Comparison of ENCODE assay signal across 1 cellular context in the genomic region with DNA sequence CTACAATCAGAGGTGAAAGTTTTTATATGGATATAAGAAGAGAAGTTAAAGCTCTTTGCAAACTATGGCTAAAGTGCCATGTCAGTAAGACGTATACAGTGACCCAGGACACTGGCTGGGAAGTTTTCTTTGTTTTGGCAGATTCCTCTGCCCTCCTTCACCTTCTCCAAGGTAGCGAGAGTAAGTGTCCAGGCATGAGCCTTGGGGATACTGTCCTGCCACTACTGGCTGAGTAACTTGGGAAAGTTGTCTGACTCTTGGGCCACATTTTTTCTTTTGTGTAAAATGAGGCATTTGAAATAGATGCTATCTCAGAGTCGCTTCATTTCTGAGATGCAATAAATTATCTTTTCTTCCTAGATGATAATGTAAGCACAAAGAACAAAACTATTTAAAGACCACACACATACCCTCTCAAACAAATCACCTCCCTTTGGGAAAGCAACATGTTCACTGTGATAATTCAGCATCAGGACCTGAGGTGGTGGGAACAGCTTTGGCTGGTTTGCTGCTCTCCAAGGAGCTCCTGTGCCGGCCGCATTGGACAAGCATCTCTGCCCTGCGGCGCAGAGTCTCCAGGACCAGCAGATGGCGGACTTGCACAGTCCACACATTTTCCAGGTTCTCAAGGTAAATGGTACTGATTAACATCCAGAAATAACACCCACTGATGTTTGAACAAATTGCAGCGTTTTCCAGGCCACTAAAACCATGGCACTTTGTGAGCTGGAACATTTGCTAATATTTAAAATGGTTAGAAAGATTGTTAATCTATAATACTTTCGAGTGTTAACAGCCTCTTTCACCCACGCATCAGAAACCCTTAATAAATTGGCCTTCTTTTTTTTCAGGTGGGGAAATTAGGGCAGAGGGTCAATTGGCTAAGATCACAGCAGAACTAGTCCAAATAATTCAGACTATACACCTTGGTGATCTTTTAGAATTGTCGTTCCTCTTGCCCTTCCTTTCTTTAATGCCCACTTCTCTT.
A peak's percentile ranks its signal among the peaks of the same experiment; 100 is the strongest.
TF ChIP-seq lines count a peak whose summit lies in the region.

No MANE protein-coding gene starts in this region.

TF ChIP-seq in HepG2, 621 proteins besides CTCF, POLR2A, EP300 and RAD21 (continued from another document):
- TF ChIP-seq ZNF430 (CRISPR knock-in tag; IDR thresholded peaks at IDR 0.05) (0 out of 2 replicates have a peak, but pooled peaks have one; percentile 25), SOX13 (IDR thresholded peaks at IDR 0.05) (no peak), SOX13 (CRISPR knock-in tag; conservative IDR thresholded peaks at IDR 0.05 in 1 of 2, IDR thresholded peaks at IDR 0.05 in 1 of 2) (peak in 1 of 2 experiments; percentile 24; a peak in 1 of 4 replicates)
TF ChIP-seq in HepG2: peak in this region for 118.
